ENCODE assay signal across 10 cellular contexts in the genomic region with DNA sequence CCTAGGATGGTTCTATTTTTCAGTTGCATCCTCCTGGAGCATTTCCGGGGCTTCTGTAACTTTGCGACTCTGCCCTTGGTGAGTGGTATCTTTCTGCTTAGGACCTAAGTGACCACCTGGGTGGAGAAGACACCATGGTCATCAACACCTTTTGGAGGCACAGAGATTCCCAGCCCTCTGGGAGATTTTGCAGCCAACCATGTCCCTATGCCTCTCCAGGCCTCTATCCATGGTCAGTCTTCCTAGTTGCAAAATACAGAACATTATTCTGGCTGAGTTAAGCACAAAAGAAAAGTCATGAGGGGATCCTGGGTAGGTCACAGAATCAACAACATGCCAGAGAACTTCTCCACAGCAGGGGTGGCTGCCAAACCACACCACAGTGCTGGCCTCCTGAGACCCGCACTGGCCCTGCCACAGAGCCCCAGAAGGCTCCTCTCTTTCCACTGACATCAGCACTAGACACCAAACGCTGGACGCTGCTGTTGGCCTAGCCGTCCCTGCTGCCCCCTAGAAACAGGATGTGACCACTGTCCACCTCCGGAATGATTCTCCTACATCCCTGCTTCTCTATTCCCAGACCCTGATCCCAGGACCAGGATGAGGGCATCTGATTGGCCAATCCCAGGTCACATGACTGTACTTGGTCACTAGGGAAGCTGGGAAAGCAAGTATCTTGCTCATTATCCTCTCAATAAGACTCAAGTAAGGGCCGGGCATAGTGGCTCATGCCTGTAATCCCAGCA. TPM values are rescaled to one million over a fixed set of nuclear protein-coding genes. Genes with fewer than 3 reads are reported as not detected.
A peak's percentile ranks its signal among the peaks of the same experiment; 100 is the strongest.
DNase-seq lines count a peak whose midpoint lies in the region; ATAC-seq and TF ChIP-seq lines count a peak whose summit lies in the region.
"Had no signal": no experiment of that assay in that cellular context is flagged by ENCODE, and none has a peak within 500 bp of the region (broad histone marks: within the 10 kb centered on the region; RNA-seq: fewer than 3 reads in every experiment).

No MANE protein-coding gene starts in this region.

- TF ChIP-seq CTCF in endodermal cell (conservative IDR thresholded peaks at IDR 0.05): no peak

- H3K36me3 Mint-ChIP-seq in endodermal cell (ENCODE audit: low read depth): peaks cover 5% of the 10 kb centered on the region

- H3K27me3 Mint-ChIP-seq in endodermal cell (ENCODE audit: insufficient read depth): peaks cover 8% of the 10 kb centered on the region

- H3K27ac Mint-ChIP-seq in endodermal cell: no peak overlapping the region

- DNase-seq in MG63 (peak; percentile 36), endodermal cell (peak; percentile 48), medulla oblongata (ENCODE audit: extremely low spot score) (peak; percentile 74), DMS53 treated with DMSO at 0.1 percent for 48 hours (lab: John Stamatoyannopoulos, UW; ENCODE audit: unreplicated experiment) (no peak), NCI-H748 treated with DMSO at 0.1 percent for 48 hours (lab: John Stamatoyannopoulos, UW) (no peak)
- no peak for DNase-seq in stimulated activated CD8-positive, alpha-beta memory T cell treated with anti-CD3 and anti-CD28 coated beads, Interleukin-4, amount 100 ng/mL, for 48 hours
- DNase-seq: activated CD4-positive, alpha-beta T cell treated with anti-CD3 and anti-CD28 coated beads, Interleukin-2, amount 50 U/mL, for 48 hours; MM.1S had no signal

- H3K9me3 ChIP-seq in MG63 (no peaks in the 10 kb centered on the region), endodermal cell (ENCODE audit: control insufficient read depth, low read length) (peaks cover 16% of the 10 kb centered on the region), subcutaneous abdominal adipose tissue (ENCODE audit: control insufficient read depth in 5 of 5, low read length in 5 of 5) (peaks cover 0 to 19% (median 12%) of the 10 kb centered on the region in 5 donors)

- H3K4me1 ChIP-seq in endodermal cell (ENCODE audit: control insufficient read depth, insufficient read depth, low read length) (no peaks in the 10 kb centered on the region), subcutaneous abdominal adipose tissue (ENCODE audit: control insufficient read depth in 5 of 5, insufficient read depth in 5 of 5, low read length in 5 of 5) (peaks cover 12 to 25% (median 25%) of the 10 kb centered on the region in 5 donors)

- H3K27ac ChIP-seq in endodermal cell (ENCODE audit: low read depth, low read length) (no peak overlapping the region), subcutaneous abdominal adipose tissue (ENCODE audit: low read depth, low read length) (peak overlapping the region; percentile 59)

- 93 to 97% methylated on average over 5 to 8 of the region's 8 CpGs for WGBS in endodermal cell (ENCODE audit: insufficient coverage in 1 of 2, insufficient read length in 1 of 2), 2 experiments

- no peak overlapping the region for H3K9ac ChIP-seq in endodermal cell (ENCODE audit: extremely low read depth, low read length, poor library complexity, severe bottlenecking)
- peak overlapping the region in 1 of 5 donors; percentile 13 for H3K9ac ChIP-seq in subcutaneous abdominal adipose tissue (ENCODE audit: low read length in 5 of 5)

- H3K4me3 ChIP-seq in MG63: no peak overlapping the region
- no peak overlapping the region for H3K4me3 ChIP-seq in endodermal cell (ENCODE audit: low read length)
- H3K4me3 ChIP-seq in subcutaneous abdominal adipose tissue (ENCODE audit: low read depth in 1 of 5, low read length in 5 of 5): no peak overlapping the region

- H3K4me1 Mint-ChIP-seq in endodermal cell: no peaks in the 10 kb centered on the region

- H3K27me3 ChIP-seq in MG63: no peaks in the 10 kb centered on the region
- H3K27me3 ChIP-seq in endodermal cell (ENCODE audit: control insufficient read depth, insufficient read depth, low read length, poor library complexity, severe bottlenecking): no peaks in the 10 kb centered on the region
- H3K27me3 ChIP-seq in subcutaneous abdominal adipose tissue (ENCODE audit: control insufficient read depth in 5 of 5, insufficient read depth in 4 of 5, low read length in 5 of 5): no peaks in the 10 kb centered on the region

- H3K4me3 Mint-ChIP-seq in endodermal cell: no peak overlapping the region

- H3K36me3 ChIP-seq in MG63: no peaks in the 10 kb centered on the region; the same call in 1 of the 2 replicates
- H3K36me3 ChIP-seq in endodermal cell (ENCODE audit: control insufficient read depth, insufficient read depth, low read length): no peaks in the 10 kb centered on the region
- H3K36me3 ChIP-seq in subcutaneous abdominal adipose tissue (ENCODE audit: control insufficient read depth in 5 of 5, insufficient read depth in 5 of 5, low read length in 5 of 5): no peaks in the 10 kb centered on the region

- peaks cover 21% of the 10 kb centered on the region for H3K9me3 Mint-ChIP-seq in endodermal cell

- ATAC-seq in GM18502 (IDR thresholded peaks at IDR 0.05; ENCODE audit: poor library complexity, unreplicated experiment): no peak

RNA-seq across cellular contexts. Expression of a gene that starts 47.7 kb away (rescaled TPM):
- 13.4 and 29.3 TPM in 2 replicates for total RNA-seq in MG63 (2014; rRNA removed; shearing (Covaris generic); ENCODE audit: low replicate concordance)
- 10 to 100 TPM; 52.4 to 67.4 TPM for total RNA-seq in endodermal cell
- polyA plus RNA-seq in endodermal cell (2013, experiment 1 of 2): 16.5 TPM
- polyA plus RNA-seq in endodermal cell (2013, experiment 2 of 2): 16.2 TPM

Comparison
In these comparisons a context has a peak if more than half of its experiments do, and no peak if none do; other contexts are left out.
1. DNase-seq: peak in MG63 (single experiment), endodermal cell (single experiment) and medulla oblongata (single experiment); none in DMS53 treated with DMSO at 0.1 percent for 48 hours (single experiment), NCI-H748 treated with DMSO at 0.1 percent for 48 hours (single experiment) and stimulated activated CD8-positive, alpha-beta memory T cell treated with anti-CD3 and anti-CD28 coated beads, Interleukin-4, amount 100 ng/mL, for 48 hours (single experiment).